1 cellular context compared by ENCODE assay signal in genomic region chr17:3641717-3642486, GRCh38.
TF ChIP-seq lines count a peak whose summit lies in the region.

No MANE protein-coding gene starts in this region.

TF ChIP-seq in SK-N-SH, 30 proteins besides CTCF, POLR2A, EP300 and RAD21:
- no peak for TF ChIP-seq TEAD4 (IDR thresholded peaks at IDR 0.05; ENCODE audit: borderline replicate concordance, insufficient read depth)
- no peak for TF ChIP-seq NRF1 (IDR thresholded peaks at IDR 0.05; ENCODE audit: low read depth, low read length)
- no peak for TF ChIP-seq MEF2A (IDR thresholded peaks at IDR 0.05; ENCODE audit: borderline replicate concordance, low read depth)
- no peak for TF ChIP-seq FOXJ3 (CRISPR knock-in tag; IDR thresholded peaks at IDR 0.05)
- no peak for TF ChIP-seq EZH2phosphoT487 (IDR thresholded peaks at IDR 0.05; ENCODE audit: borderline replicate concordance, low read depth)
- TF ChIP-seq NFIC (IDR thresholded peaks at IDR 0.05; ENCODE audit: borderline replicate concordance), result no peak
- no peak for TF ChIP-seq MXI1 (IDR thresholded peaks at IDR 0.05; ENCODE audit: low read depth, low read length)
- TF ChIP-seq, protein P1, sequence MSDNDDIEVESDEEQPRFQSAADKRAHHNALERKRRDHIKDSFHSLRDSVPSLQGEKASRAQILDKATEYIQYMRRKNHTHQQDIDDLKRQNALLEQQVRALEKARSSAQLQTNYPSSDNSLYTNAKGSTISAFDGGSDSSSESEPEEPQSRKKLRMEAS (IDR thresholded peaks at IDR 0.05; ENCODE audit: low read depth), result no peak
- no peak for TF ChIP-seq GABPA (IDR thresholded peaks at IDR 0.05; ENCODE audit: low read depth)
- no peak for TF ChIP-seq YY1 (IDR thresholded peaks at IDR 0.05; ENCODE audit: low read depth)
